Comparison of ENCODE assay signal across 13 cellular contexts in genomic region chr5:89110916-89111646, GRCh38.
"Had no signal": no experiment of that assay in that cellular context is flagged by ENCODE, and none has a peak within 500 bp of the region (broad histone marks: within the 10 kb centered on the region; RNA-seq: fewer than 3 reads in every experiment).

No MANE protein-coding gene starts in this region.

- H3K4me3 ChIP-seq: cardiac muscle cell, esophagus squamous epithelium, sigmoid colon, suprapubic skin had no signal

- DNase-seq: activated CD8-positive, alpha-beta memory T cell treated with anti-CD3 and anti-CD28 coated beads, Interleukin-2, amount 50 U/mL, for 4 hours; activated CD8-positive, alpha-beta T cell treated with anti-CD3 and anti-CD28 coated beads for 36 hours; aorta; esophagus squamous epithelium; left ventricle myocardium superior; mesendoderm; sigmoid colon; stimulated activated CD4-positive, alpha-beta T cell treated with anti-CD3 and anti-CD28 coated beads, Interleukin-12 subunit alpha, Interleukin-12 subunit beta, amount 100 ng/mL, for 4 hours; stimulated activated naive CD4-positive, alpha-beta T cell; T-helper 9 cell had no signal

- ATAC-seq: activated CD8-positive, alpha-beta T cell treated with anti-CD3 and anti-CD28 coated beads for 36 hours; left ventricle myocardium superior had no signal

- H3K27ac ChIP-seq: cardiac muscle cell, esophagus squamous epithelium, sigmoid colon, suprapubic skin, VCaP had no signal

- H3K27me3 ChIP-seq: cardiac muscle cell, esophagus squamous epithelium, sigmoid colon, suprapubic skin had no signal

- H3K9me3 ChIP-seq: esophagus squamous epithelium, sigmoid colon, suprapubic skin had no signal

- H3K4me1 ChIP-seq: esophagus squamous epithelium, sigmoid colon, suprapubic skin had no signal

- H3K36me3 ChIP-seq: cardiac muscle cell, esophagus squamous epithelium, sigmoid colon, suprapubic skin had no signal
